In the genomic region with DNA sequence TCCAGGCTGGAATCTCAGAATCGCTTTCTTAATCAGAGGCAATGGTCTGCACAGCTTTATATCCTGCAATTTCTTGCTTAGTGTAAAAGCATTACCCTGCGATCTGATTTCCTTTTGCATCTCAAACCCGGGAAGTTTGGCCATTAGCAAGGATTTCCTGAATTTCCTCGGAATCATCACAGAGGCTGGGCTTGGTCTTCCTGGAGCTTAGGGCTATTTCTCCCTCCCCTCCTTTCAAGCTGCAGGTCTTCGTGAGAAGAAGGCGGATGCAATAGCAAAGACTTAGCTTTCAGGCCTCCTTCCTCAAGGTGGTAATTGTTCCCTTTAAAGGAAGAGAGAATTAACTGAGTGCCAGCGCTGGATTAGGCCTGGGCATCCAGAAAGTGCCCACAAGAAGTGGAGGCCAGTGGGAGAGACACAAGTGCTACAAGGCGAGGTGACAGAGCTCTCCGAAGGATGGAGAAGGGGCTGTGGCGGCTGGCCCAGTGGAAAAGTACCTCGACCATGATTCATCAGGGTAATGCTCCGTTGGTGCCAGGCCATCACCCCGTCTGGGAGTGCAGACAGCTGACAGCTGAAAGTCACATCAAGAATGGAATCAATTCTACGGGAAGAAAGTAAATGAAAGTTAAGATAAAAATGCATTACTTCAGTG, we compare ENCODE assay signal across 27 cellular contexts. TPM values are rescaled to one million over a fixed set of nuclear protein-coding genes. Genes with fewer than 3 reads are reported as not detected.
"Had no signal": no experiment of that assay in that cellular context is flagged by ENCODE, and none has a peak within 500 bp of the region (broad histone marks: within the 10 kb centered on the region; RNA-seq: fewer than 3 reads in every experiment).

No MANE protein-coding gene starts in this region.

- DNase-seq: activated CD8-positive, alpha-beta memory T cell treated with anti-CD3 and anti-CD28 coated beads for 24 hours; activated CD8-positive, alpha-beta memory T cell treated with anti-CD3 and anti-CD28 coated beads, Interleukin-2, amount 50 U/mL, for 4 hours; activated T-cell treated with anti-CD3 and anti-CD28 coated beads, Interleukin-2, amount 50 U/mL, for 24 hours; amniotic stem cell; effector CD4-positive, alpha-beta T cell; islet precursor cell; left colon; lower lobe of right lung; mesendoderm; natural killer cell; stimulated activated CD4-positive, alpha-beta T cell treated with anti-CD3 and anti-CD28 coated beads, Interleukin-2, amount 100 ng/mL, for 24 hours; stimulated activated naive CD8-positive, alpha-beta T cell treated with anti-CD3 and anti-CD28 coated beads, Interleukin-15, amount 100 ng/mL, for 72 hours; T-helper 9 cell had no signal

- H3K27ac ChIP-seq: cardiac muscle cell, lower lobe of right lung, suprapubic skin, tibial nerve had no signal

- H3K4me1 Mint-ChIP-seq: activated T-helper 17 cell treated with anti-CD3 and anti-CD28 coated beads, Interleukin-2, amount 50 U/mL, for 72 hours; natural killer cell; stimulated activated effector memory CD8-positive, alpha-beta T cell treated with anti-CD3 and anti-CD28 coated beads, Interleukin-12 subunit alpha, Interleukin-12 subunit beta, amount 100 ng/mL, for 72 hours; stimulated activated naive CD8-positive, alpha-beta T cell treated with anti-CD3 and anti-CD28 coated beads, Interleukin-15, amount 100 ng/mL, for 72 hours had no signal

- H3K4me3 ChIP-seq: cardiac muscle cell, lower lobe of right lung, skin epidermis, suprapubic skin, tibial nerve had no signal

- H3K27me3 ChIP-seq: cardiac muscle cell, suprapubic skin, tibial nerve had no signal

- H3K4me3 Mint-ChIP-seq: activated naive CD8-positive, alpha-beta T cell; activated T-cell treated with anti-CD3 and anti-CD28 coated beads, Interleukin-2, amount 50 U/mL, for 24 hours; activated T-helper 17 cell treated with anti-CD3 and anti-CD28 coated beads, Interleukin-2, amount 50 U/mL, for 72 hours; natural killer cell; stimulated activated effector memory CD8-positive, alpha-beta T cell treated with anti-CD3 and anti-CD28 coated beads, Interleukin-12 subunit alpha, Interleukin-12 subunit beta, amount 100 ng/mL, for 72 hours; stimulated activated naive CD8-positive, alpha-beta T cell treated with anti-CD3 and anti-CD28 coated beads, Interleukin-15, amount 100 ng/mL, for 72 hours; WTC11 had no signal

- H3K36me3 ChIP-seq: cardiac muscle cell, lower lobe of right lung, suprapubic skin, tibial nerve had no signal

- H3K9me3 Mint-ChIP-seq: activated T-cell treated with anti-CD3 and anti-CD28 coated beads, Interleukin-2, amount 50 U/mL, for 24 hours; activated T-helper 17 cell treated with anti-CD3 and anti-CD28 coated beads, Interleukin-2, amount 50 U/mL, for 72 hours; natural killer cell; stimulated activated effector memory CD8-positive, alpha-beta T cell treated with anti-CD3 and anti-CD28 coated beads, Interleukin-12 subunit alpha, Interleukin-12 subunit beta, amount 100 ng/mL, for 72 hours; stimulated activated naive CD8-positive, alpha-beta T cell treated with anti-CD3 and anti-CD28 coated beads, Interleukin-15, amount 100 ng/mL, for 72 hours had no signal

- H3K4me1 ChIP-seq: suprapubic skin had no signal

- ATAC-seq: activated T-helper 17 cell treated with anti-CD3 and anti-CD28 coated beads, Interleukin-2, amount 50 U/mL, for 72 hours; esophagus mucosa; left colon; lower lobe of right lung; natural killer cell; stimulated activated effector memory CD8-positive, alpha-beta T cell treated with anti-CD3 and anti-CD28 coated beads, Interleukin-12 subunit alpha, Interleukin-12 subunit beta, amount 100 ng/mL, for 72 hours; stimulated activated naive CD8-positive, alpha-beta T cell treated with anti-CD3 and anti-CD28 coated beads, Interleukin-15, amount 100 ng/mL, for 72 hours; WTC11 had no signal

- H3K36me3 Mint-ChIP-seq: natural killer cell; stimulated activated effector memory CD8-positive, alpha-beta T cell treated with anti-CD3 and anti-CD28 coated beads, Interleukin-12 subunit alpha, Interleukin-12 subunit beta, amount 100 ng/mL, for 72 hours had no signal

- H3K9me3 ChIP-seq: lower lobe of right lung, suprapubic skin, tibial nerve had no signal

- H3K27ac Mint-ChIP-seq: activated naive CD8-positive, alpha-beta T cell; activated T-cell treated with anti-CD3 and anti-CD28 coated beads, Interleukin-2, amount 50 U/mL, for 24 hours; activated T-helper 17 cell treated with anti-CD3 and anti-CD28 coated beads, Interleukin-2, amount 50 U/mL, for 72 hours; natural killer cell; progenitor cell of endocrine pancreas; stimulated activated effector memory CD8-positive, alpha-beta T cell treated with anti-CD3 and anti-CD28 coated beads, Interleukin-12 subunit alpha, Interleukin-12 subunit beta, amount 100 ng/mL, for 72 hours; stimulated activated naive CD8-positive, alpha-beta T cell treated with anti-CD3 and anti-CD28 coated beads, Interleukin-15, amount 100 ng/mL, for 72 hours; WTC11 had no signal

RNA-seq across cellular contexts. Expression of gene ARMS2, which starts 4.0 kb away (rescaled TPM):
- total RNA-seq: activated T-helper 17 cell treated with anti-CD3 and anti-CD28 coated beads, Interleukin-2, amount 50 U/mL, for 72 hours; cardiac muscle cell; cerebellum; esophagus mucosa; frontal cortex; left colon; lower lobe of right lung; natural killer cell; osteocyte; progenitor cell of endocrine pancreas; T-helper 1 cell treated with Interleukin-12 subunit alpha and Interleukin-12 subunit beta and Interleukin-4 antibody, amounts not matched to agents 30 ng/mL and 1 ng/mL, for 36 hours; tibial nerve; WTC11 had no signal
- polyA plus RNA-seq: cardiac muscle cell had no signal

RNA-seq across cellular contexts. Expression of gene HTRA1, which starts 10.9 kb away (rescaled TPM):
- total RNA-seq: activated T-helper 17 cell treated with anti-CD3 and anti-CD28 coated beads, Interleukin-2, amount 50 U/mL, for 72 hours; natural killer cell; T-helper 1 cell treated with Interleukin-12 subunit alpha and Interleukin-12 subunit beta and Interleukin-4 antibody, amounts not matched to agents 30 ng/mL and 1 ng/mL, for 36 hours had no signal
